Comparison of ENCODE assay signal across 15 cellular contexts in the genomic region with DNA sequence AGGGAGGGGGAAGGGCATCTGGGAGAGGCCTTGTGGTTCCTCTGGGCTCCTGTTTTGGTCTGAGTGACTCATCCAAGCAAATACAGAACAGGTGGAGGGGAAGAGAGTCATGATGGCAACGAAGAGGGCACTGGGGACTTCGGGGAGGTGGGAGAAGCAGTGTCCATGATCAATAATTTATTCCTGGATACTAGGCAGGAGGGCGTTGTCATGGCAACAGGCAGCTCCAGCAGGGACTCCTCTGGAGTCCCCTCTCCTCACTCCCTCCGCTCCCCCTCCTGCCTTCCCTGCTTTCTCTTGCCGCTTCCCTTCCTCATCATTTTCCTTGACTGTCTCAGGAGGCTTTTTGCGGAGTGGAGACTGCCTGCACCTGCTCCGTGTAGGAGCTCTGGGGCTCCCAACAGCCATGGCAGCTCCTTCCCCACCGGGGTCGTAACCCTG. TPM values are rescaled to one million over a fixed set of nuclear protein-coding genes. Genes with fewer than 3 reads are reported as not detected.
DNase-seq lines count a peak whose midpoint lies in the region; ATAC-seq lines count a peak whose summit lies in the region.
"Had no signal": no experiment of that assay in that cellular context is flagged by ENCODE, and none has a peak within 500 bp of the region (broad histone marks: within the 10 kb centered on the region; RNA-seq: fewer than 3 reads in every experiment).

No MANE protein-coding gene starts in this region.

- no peaks in the 10 kb centered on the region for H3K36me3 ChIP-seq in NT2/D1 (ENCODE audit: insufficient read depth, insufficient read length, low read length)
- H3K36me3 ChIP-seq: right atrium auricular region had no signal

- no peak overlapping the region for H3K9ac ChIP-seq in NT2/D1 (ENCODE audit: insufficient read length, low read depth)

- DNase-seq in AG20443 (ENCODE audit: low spot score) (peak; percentile 53), LHCN-M2 (ENCODE audit: low read depth) (peak; percentile 6), NT2/D1 (ENCODE audit: low read depth, low spot score) (peak; percentile 16), iPS-NIHi11 (ENCODE audit: low spot score) (peak; percentile 62), cardiac septum (ENCODE audit: low spot score) (no peak), NCI-H1930 (lab: John Stamatoyannopoulos, UW) (no peak)
- DNase-seq: activated naive CD8-positive, alpha-beta T cell treated with anti-CD3 and anti-CD28 coated beads for 36 hours; EL; naive B cell; stimulated activated CD4-positive, alpha-beta T cell treated with anti-CD3 and anti-CD28 coated beads, Interleukin-2, amount 100 ng/mL, for 48 hours; trophoblast cell had no signal

- intact Hi-C loops in cardiac septum (cut with DNase I), result no loop called here

- H3K4me3 ChIP-seq in NT2/D1 (ENCODE audit: insufficient read length, low read depth), result no peak overlapping the region
- H3K4me3 ChIP-seq: right atrium auricular region had no signal

- ATAC-seq in GM21576 (IDR thresholded peaks at IDR 0.05; ENCODE audit: unreplicated experiment), result no peak
- ATAC-seq in HG03196 (IDR thresholded peaks at IDR 0.05; ENCODE audit: unreplicated experiment), result no peak
- ATAC-seq: left lobe of liver had no signal

- H3K9me3 ChIP-seq in NT2/D1 (ENCODE audit: insufficient read depth, low read length), result no peaks in the 10 kb centered on the region
- H3K9me3 ChIP-seq: right atrium auricular region had no signal

- no peaks in the 10 kb centered on the region for H3K27me3 ChIP-seq in NT2/D1 (ENCODE audit: insufficient read depth, insufficient read length)
- H3K27me3 ChIP-seq: right atrium auricular region had no signal

- H3K4me1 ChIP-seq in NT2/D1 (ENCODE audit: insufficient read depth, insufficient read length), result peaks cover 4% of the 10 kb centered on the region

RNA-seq across cellular contexts. Expression of a gene that starts 12.3 kb away (rescaled TPM):
- total RNA-seq in LHCN-M2 (2014; rRNA removed), result 0.19 and 0.46 TPM in 2 replicates
- 1.3 TPM for polyA plus RNA-seq in LHCN-M2 (2012)
- 16.0 TPM for total RNA-seq in cardiac septum

Comparison
In these comparisons a context has a peak if more than half of its experiments do, and no peak if none do; other contexts are left out.
1. DNase-seq: peak in AG20443 (single experiment), LHCN-M2 (single experiment), NT2/D1 (single experiment) and iPS-NIHi11 (single experiment); none in cardiac septum (single experiment) and NCI-H1930 (0 of 2).
2. RNA of a gene that starts 12.3 kb away (total RNA-seq): 16.0 TPM in cardiac septum (single experiment); 0.19 to 0.46 TPM in LHCN-M2; every median in the first group is over 10 times any median in the second.